In genomic region chrX:23743623-23743971, GRCh38 we compare ENCODE assay signal across 8 cellular contexts. TPM values are rescaled to one million over a fixed set of nuclear protein-coding genes. Genes with fewer than 3 reads are reported as not detected.
DNase-seq lines count a peak whose midpoint lies in the region; ATAC-seq and TF ChIP-seq lines count a peak whose summit lies in the region.
"Not testable (repeated sequence)": the region's sequence is repeated elsewhere in the genome, so short reads cannot be mapped to it uniquely, and the experiment has no call there.

No MANE protein-coding gene starts in this region.

- CTCF ChIA-PET in activated CD4-positive, alpha-beta memory T cell treated with anti-CD3 and anti-CD28 coated beads for 36 hours (lab: Charles Lee): interaction anchor here (1.0 to 1.5 kb wide), 2 partner anchors 39 to 158 kb away, joined by 4 to 6 read pairs; partner anchors contain the start of gene SAT1

- H2AFZ ChIP-seq in mesenchymal stem cell (ENCODE audit: low read depth, low read length): peak overlapping the region; percentile 27

- H3K9me2 ChIP-seq in DOHH2 (replicated peaks; ENCODE audit: control insufficient read depth, low read length): not testable (repeated sequence)

- not testable (repeated sequence) for H3K14ac ChIP-seq in mesenchymal stem cell (ENCODE audit: low read length in 2 of 2)

- not testable (repeated sequence) for DNase-seq in NB4 (ENCODE audit: low read depth); activated CD4-positive, alpha-beta memory T cell treated with anti-CD3 and anti-CD28 coated beads for 36 hours; brain microvascular endothelial cell; fibroblast of villous mesenchyme (ENCODE audit: low read depth); mesenchymal stem cell; psoas muscle; upper lobe of right lung

- TF ChIP-seq CTCF in DOHH2 (IDR thresholded peaks at IDR 0.05; ENCODE audit: low read depth, low read length, poor library complexity, severe bottlenecking); NB4 (IDR thresholded peaks at IDR 0.05; ENCODE audit: low read depth, low read length); brain microvascular endothelial cell (IDR thresholded peaks at IDR 0.05; ENCODE audit: low read depth, low read length, missing control alignments); fibroblast of villous mesenchyme (IDR thresholded peaks at IDR 0.05; ENCODE audit: insufficient read depth, low read depth, low read length); psoas muscle (IDR thresholded peaks at IDR 0.05); upper lobe of right lung (IDR thresholded peaks at IDR 0.05): not testable (repeated sequence)

- H3K79me1 ChIP-seq in mesenchymal stem cell (replicated peaks; ENCODE audit: low read length, poor library complexity, severe bottlenecking): not testable (repeated sequence)

- WGBS in mesenchymal stem cell: 79% methylated on average over 13 of the region's 14 CpGs
- WGBS in psoas muscle, 3 donors: 33 to 62% (median 49%) methylated on average over 3 to 14 of the region's 14 CpGs

- not testable (repeated sequence) for H3K9me3 Mint-ChIP-seq in activated CD4-positive, alpha-beta memory T cell treated with anti-CD3 and anti-CD28 coated beads for 36 hours

- ATAC-seq in psoas muscle, upper lobe of right lung: not testable (repeated sequence)

- H3K4me1 ChIP-seq in DOHH2 (ENCODE audit: control insufficient read depth, low read length): peaks cover 18% of the 10 kb centered on the region
- H3K4me1 ChIP-seq in mesenchymal stem cell (ENCODE audit: control insufficient read depth, insufficient read depth, low read depth, low read length); psoas muscle; upper lobe of right lung: not testable (repeated sequence)

- H3K23ac ChIP-seq in mesenchymal stem cell (ENCODE audit: low read length in 2 of 2): not testable (repeated sequence)

- H3K4me2 ChIP-seq in DOHH2 (ENCODE audit: low read length): peak overlapping the region; percentile 56
- not testable (repeated sequence) for H3K4me2 ChIP-seq in mesenchymal stem cell (ENCODE audit: low read length, poor library complexity, severe bottlenecking)

- peak overlapping the region; percentile 80 for H3K4me3 Mint-ChIP-seq in activated CD4-positive, alpha-beta memory T cell treated with anti-CD3 and anti-CD28 coated beads for 36 hours

- H2BK120ac ChIP-seq in mesenchymal stem cell (ENCODE audit: low read depth, low read length): not testable (repeated sequence)

- not testable (repeated sequence) for H4K91ac ChIP-seq in mesenchymal stem cell (ENCODE audit: low read length)

- H3K36me3 Mint-ChIP-seq in activated CD4-positive, alpha-beta memory T cell treated with anti-CD3 and anti-CD28 coated beads for 36 hours: not testable (repeated sequence)

- H2BK12ac ChIP-seq in mesenchymal stem cell (ENCODE audit: low read length in 2 of 2): not testable (repeated sequence)

- H3K27ac ChIP-seq in DOHH2 (ENCODE audit: low read depth, low read length) (0 out of 2 replicates have a peak overlapping the region, but pooled peaks have one; percentile 6), brain microvascular endothelial cell (peak overlapping the region; percentile 96), mesenchymal stem cell (ENCODE audit: low read length, poor library complexity, severe bottlenecking) (peak overlapping the region; percentile 32), psoas muscle (peak overlapping the region; percentile 98), upper lobe of right lung (peak overlapping the region; percentile 98)

- in situ Hi-C loops in brain microvascular endothelial cell (cut with HindIII; ENCODE audit: low pct_ligation_motif_present, low sequenced_read_pairs): not testable (repeated sequence)

- not testable (repeated sequence) for H3F3A ChIP-seq in DOHH2 (ENCODE audit: control insufficient read depth, insufficient read depth)

- not testable (repeated sequence) for H4K20me1 ChIP-seq in DOHH2 (ENCODE audit: control insufficient read depth, insufficient read depth, low read depth, low read length)

- peak overlapping the region; percentile 98 for H3K9ac ChIP-seq in mesenchymal stem cell (ENCODE audit: low read length)

- H3K4ac ChIP-seq in mesenchymal stem cell (ENCODE audit: low read depth in 1 of 2, low read length in 2 of 2): not testable (repeated sequence)

- H4K8ac ChIP-seq in mesenchymal stem cell (ENCODE audit: low read length): not testable (repeated sequence)

- TF ChIP-seq POLR2A in NB4 (IDR thresholded peaks at IDR 0.05; ENCODE audit: extremely low read depth, insufficient read length): not testable (repeated sequence)

- H3K9me3 ChIP-seq in DOHH2 (ENCODE audit: control insufficient read depth, insufficient read depth, low read length); mesenchymal stem cell (ENCODE audit: control insufficient read depth, low read length); psoas muscle; upper lobe of right lung: not testable (repeated sequence)

- peak overlapping the region; percentile 80 for H3K4me3 ChIP-seq in DOHH2 (ENCODE audit: low read length)
- H3K4me3 ChIP-seq in NB4 (ENCODE audit: low read depth, low read length): peak overlapping the region; percentile 67
- H3K4me3 ChIP-seq in brain microvascular endothelial cell (ENCODE audit: low read depth, low read length): peak overlapping the region; percentile 84
- H3K4me3 ChIP-seq in fibroblast of villous mesenchyme (ENCODE audit: low read depth, low read length): peak overlapping the region; percentile 76
- peak overlapping the region; percentile 22 to 84 for H3K4me3 ChIP-seq in mesenchymal stem cell (ENCODE audit: insufficient read depth in 1 of 2, low read depth in 1 of 2, low read length in 2 of 2)
- H3K4me3 ChIP-seq in psoas muscle: peak overlapping the region; percentile 79
- peak overlapping the region; percentile 67 for H3K4me3 ChIP-seq in upper lobe of right lung

- H3K27ac Mint-ChIP-seq in activated CD4-positive, alpha-beta memory T cell treated with anti-CD3 and anti-CD28 coated beads for 36 hours: peak overlapping the region; percentile 86

- POLR2A ChIA-PET in activated CD4-positive, alpha-beta memory T cell treated with anti-CD3 and anti-CD28 coated beads for 36 hours (lab: Charles Lee): interaction anchor here (0.5 to 1.9 kb wide), 9 partner anchors 9 to 158 kb away, joined by 3 to 7 read pairs (median 4); partner anchors contain the start of genes PRDX4 and SAT1

- not testable (repeated sequence) for H3K36me3 ChIP-seq in DOHH2 (ENCODE audit: control insufficient read depth, low read length); brain microvascular endothelial cell (replicated peaks); mesenchymal stem cell (ENCODE audit: control insufficient read depth in 1 of 2, insufficient read depth in 2 of 2, low read depth in 1 of 2, low read length in 2 of 2); psoas muscle (ENCODE audit: insufficient read depth in 1 of 2, low read depth in 1 of 2); upper lobe of right lung

- peaks cover 47% of the 10 kb centered on the region for H3K79me2 ChIP-seq in DOHH2 (ENCODE audit: control insufficient read depth, low read length)

- H3K27me3 Mint-ChIP-seq in activated CD4-positive, alpha-beta memory T cell treated with anti-CD3 and anti-CD28 coated beads for 36 hours: not testable (repeated sequence)

- not testable (repeated sequence) for H3K27me3 ChIP-seq in DOHH2 (ENCODE audit: control insufficient read depth, low read length); brain microvascular endothelial cell (replicated peaks); mesenchymal stem cell (ENCODE audit: control insufficient read depth in 1 of 2, insufficient read depth in 1 of 2, low read length in 2 of 2); psoas muscle (ENCODE audit: insufficient read depth in 3 of 3, low read length in 2 of 3); upper lobe of right lung

- peaks cover 30% of the 10 kb centered on the region for H3K4me1 Mint-ChIP-seq in activated CD4-positive, alpha-beta memory T cell treated with anti-CD3 and anti-CD28 coated beads for 36 hours (ENCODE audit: low read depth)

- not testable (repeated sequence) for H2AK5ac ChIP-seq in mesenchymal stem cell (ENCODE audit: low read length, severe bottlenecking)

- H2BK15ac ChIP-seq in mesenchymal stem cell (ENCODE audit: low read depth, poor library complexity, severe bottlenecking): not testable (repeated sequence)

- not testable (repeated sequence) for H2BK5ac ChIP-seq in mesenchymal stem cell (ENCODE audit: low read depth, low read length, poor library complexity, severe bottlenecking)

- intact Hi-C loops in activated CD4-positive, alpha-beta memory T cell treated with anti-CD3 and anti-CD28 coated beads for 36 hours (cut with micrococcal nuclease): loop anchor here (1.0 kb wide), 3 partner anchors 11 to 407 kb away; no protein-coding TSS in a partner anchor
- intact Hi-C loops in psoas muscle (cut with DNase I): loop anchor here in 1 of 2 donors (2.0 to 5.0 kb wide), 2 partner anchors 39 to 157 kb away; partner anchors contain the start of gene SAT1
- intact Hi-C loops in upper lobe of right lung (cut with DNase I): not testable (repeated sequence)

- H3K18ac ChIP-seq in mesenchymal stem cell (ENCODE audit: low read depth in 1 of 2, low read length in 2 of 2): not testable (repeated sequence)

RNA-seq across cellular contexts. Expression of gene ACOT9, which starts 0.5 kb away (rescaled TPM):
- total RNA-seq in activated CD4-positive, alpha-beta memory T cell treated with anti-CD3 and anti-CD28 coated beads for 36 hours: 10 to 100 TPM; 50.2 to 52.1 TPM
- total RNA-seq in fibroblast of villous mesenchyme (69.5 and 72.8 TPM in 2 replicates), psoas muscle (10 to 100 TPM; 21.7 to 58.9 (median 44.5) TPM), upper lobe of right lung (42.0 TPM)
- 46.3 TPM for polyA plus RNA-seq in mesenchymal stem cell (2013, experiment 1 of 2)
- 44.6 TPM for polyA plus RNA-seq in mesenchymal stem cell (2013, experiment 2 of 2)
- 10 to 100 TPM; 22.0 to 35.4 (median 23.5) TPM for polyA plus RNA-seq in psoas muscle

RNA-seq across cellular contexts. Expression of gene SAT1, which starts 39.4 kb away (rescaled TPM):
- 100 to 1,000 TPM; 205 to 209 TPM for total RNA-seq in activated CD4-positive, alpha-beta memory T cell treated with anti-CD3 and anti-CD28 coated beads for 36 hours
- total RNA-seq in fibroblast of villous mesenchyme (71.7 and 81.8 TPM in 2 replicates), psoas muscle (100 to 1,000 TPM in 1 of 4 donors, 10 to 100 TPM in 3; 20.7 to 129 (median 41.7) TPM), upper lobe of right lung (784 TPM)
- polyA plus RNA-seq in mesenchymal stem cell (2013, experiment 1 of 2): 314 TPM
- polyA plus RNA-seq in mesenchymal stem cell (2013, experiment 2 of 2): 311 TPM
- polyA plus RNA-seq in psoas muscle: 100 to 1,000 TPM in 1 of 3 donors, 10 to 100 TPM in 2; 42.1 to 109 (median 85.4) TPM

Comparison
In these comparisons a context has a peak if more than half of its experiments do, and no peak if none do; other contexts are left out.
1. H3K27ac ChIP-seq: peak in every context shown above with its lines; median percentile 98 in psoas muscle; 98 in upper lobe of right lung; 96 in brain microvascular endothelial cell; 32 in mesenchymal stem cell; 6 in DOHH2.